ENCODE assay signal across 8 cellular contexts in the genomic region with DNA sequence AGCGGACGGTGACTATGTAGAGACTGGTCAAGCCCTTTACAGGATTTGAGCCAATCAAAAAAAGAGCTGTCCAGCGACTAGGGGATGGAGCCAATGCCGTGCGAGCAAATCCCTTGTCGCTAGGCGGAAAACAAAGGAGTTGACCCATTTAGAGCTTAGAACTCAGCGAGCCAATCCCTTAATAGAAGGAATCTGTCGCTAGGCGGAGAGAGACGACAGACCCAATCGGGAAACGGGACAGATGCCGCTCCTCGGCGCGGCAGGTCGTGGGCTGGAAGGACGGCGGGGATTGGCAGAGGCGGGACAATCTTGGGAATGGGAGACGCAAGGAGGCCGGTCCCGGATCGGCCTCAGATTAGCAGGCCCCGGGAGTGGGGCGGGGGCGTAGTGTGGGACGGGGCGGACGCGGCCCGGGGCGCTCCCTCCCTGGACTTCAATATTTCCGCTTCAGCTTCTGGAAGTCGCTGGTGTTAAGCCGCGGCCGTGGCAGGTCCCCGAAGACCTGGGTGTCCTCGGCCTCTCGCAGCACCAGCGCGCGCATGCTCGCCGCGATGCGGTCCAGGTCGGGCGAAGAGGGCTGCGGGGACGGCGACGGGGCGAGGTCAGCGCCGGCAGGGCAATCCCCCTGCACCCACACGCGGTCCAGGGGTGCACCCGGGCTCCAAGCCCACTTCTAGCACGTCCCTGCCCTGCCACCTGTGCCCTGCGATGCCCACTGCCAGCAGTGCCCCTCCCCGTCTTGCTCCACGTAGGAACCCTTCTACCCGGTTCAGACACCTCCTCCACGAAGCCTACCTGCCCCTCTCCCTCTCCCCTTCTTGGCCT. TPM values are rescaled to one million over a fixed set of nuclear protein-coding genes. Genes with fewer than 3 reads are reported as not detected.
DNase-seq lines count a peak whose midpoint lies in the region; ATAC-seq and TF ChIP-seq lines count a peak whose summit lies in the region.

No MANE protein-coding gene starts in this region.

- POLR2A ChIA-PET in GM10248 (lab: Yijun Ruan, JAX) = interaction anchor here (0.6 to 1.3 kb wide), 8 partner anchors 11 to 485 kb away, joined by 3 to 11 read pairs (median 4); a partner anchor contains a TSS

- peak overlapping the region; percentile 85 to 96 for H3K27ac ChIP-seq in testis

- DNase-seq in GM10248 (ENCODE audit: extremely low spot score) = peak; percentile 89
- peak; percentile 98 for DNase-seq in NCI-H1092 treated with DMSO at 0.1 percent for 48 hours (lab: John Stamatoyannopoulos, UW)
- DNase-seq in glomerular visceral epithelial cell (ENCODE audit: extremely low spot score) = peak; percentile 100
- DNase-seq in occipital lobe (lab: John Stamatoyannopoulos, UW) = peak; percentile 98
- peak; percentile 97 for DNase-seq in testis

- CTCF ChIA-PET in GM10248 (lab: Yijun Ruan, JAX) = interaction anchor here (0.9 to 1.3 kb wide), 2 partner anchors 189 to 193 kb away, joined by 3 to 4 read pairs; a partner anchor contains a TSS

- H3K4me1 ChIP-seq in testis = peaks cover 42% of the 10 kb centered on the region

- peak; percentile 75 for ATAC-seq in HG02610 (IDR thresholded peaks at IDR 0.05; ENCODE audit: unreplicated experiment)
- peak; percentile 81 for ATAC-seq in SK-N-SH treated with all-trans-retinoic acid at 6 μM for 48 hours

- H3K9me3 Mint-ChIP-seq in activated naive CD8-positive, alpha-beta T cell (ENCODE audit: low read depth) = no peaks in the 10 kb centered on the region

- no peak for TF ChIP-seq CTCF in GM10248 (IDR thresholded peaks at IDR 0.05; ENCODE audit: control extremely low read depth, extremely low read depth, low read depth, missing control alignments)
- peak in 2 of 3 experiments; percentile 39 for TF ChIP-seq CTCF in testis (IDR thresholded peaks at IDR 0.05)

- peak overlapping the region; percentile 56 to 63 for H3K4me3 ChIP-seq in testis

- WGBS in testis, 2 donors = 0 to 1% methylated on average over 15 to 67 of the region's 67 CpGs

- peaks cover 38% of the 10 kb centered on the region for H3K4me1 Mint-ChIP-seq in activated naive CD8-positive, alpha-beta T cell (ENCODE audit: low read depth)

- no peaks in the 10 kb centered on the region for H3K9me3 ChIP-seq in testis

- intact Hi-C loops in testis (cut with DNase I; ENCODE audit: low total_unique reads) = no loop called here

- H3K27ac Mint-ChIP-seq in activated naive CD8-positive, alpha-beta T cell = peak overlapping the region; percentile 87

- no peaks in the 10 kb centered on the region for H3K36me3 ChIP-seq in testis (ENCODE audit: low read depth, missing control alignments)

- TF ChIP-seq POLR2A in testis (IDR thresholded peaks at IDR 0.05) = peak; percentile 9

- no peaks in the 10 kb centered on the region for H3K36me3 Mint-ChIP-seq in activated naive CD8-positive, alpha-beta T cell

- H3K27me3 ChIP-seq in testis = no peaks in the 10 kb centered on the region

- H3K4me3 Mint-ChIP-seq in activated naive CD8-positive, alpha-beta T cell = peak overlapping the region; percentile 84

- no peaks in the 10 kb centered on the region for H3K27me3 Mint-ChIP-seq in activated naive CD8-positive, alpha-beta T cell

TF ChIP-seq in SK-N-SH treated with all-trans-retinoic acid at 6 μM for 48 hours, 23 proteins besides CTCF, POLR2A, EP300 and RAD21:
- TF ChIP-seq OSR1 (CRISPR knock-in tag; IDR thresholded peaks at IDR 0.05) (no peak), BACH2 (CRISPR knock-in tag; IDR thresholded peaks at IDR 0.05; ENCODE audit: borderline replicate concordance) (no peak), ARNTL (CRISPR knock-in tag; IDR thresholded peaks at IDR 0.05; ENCODE audit: borderline replicate concordance, low read depth) (no peak), RARB (CRISPR knock-in tag; IDR thresholded peaks at IDR 0.05) (no peak), SNAI2 (CRISPR knock-in tag; IDR thresholded peaks at IDR 0.05) (no peak), ESRRG (CRISPR knock-in tag; IDR thresholded peaks at IDR 0.05) (no peak), ZNF70 (CRISPR knock-in tag; IDR thresholded peaks at IDR 0.05) (no peak), ZNF565 (CRISPR knock-in tag; conservative IDR thresholded peaks at IDR 0.05; ENCODE audit: low read depth) (no peak)
- TF ChIP-seq, protein P1, sequence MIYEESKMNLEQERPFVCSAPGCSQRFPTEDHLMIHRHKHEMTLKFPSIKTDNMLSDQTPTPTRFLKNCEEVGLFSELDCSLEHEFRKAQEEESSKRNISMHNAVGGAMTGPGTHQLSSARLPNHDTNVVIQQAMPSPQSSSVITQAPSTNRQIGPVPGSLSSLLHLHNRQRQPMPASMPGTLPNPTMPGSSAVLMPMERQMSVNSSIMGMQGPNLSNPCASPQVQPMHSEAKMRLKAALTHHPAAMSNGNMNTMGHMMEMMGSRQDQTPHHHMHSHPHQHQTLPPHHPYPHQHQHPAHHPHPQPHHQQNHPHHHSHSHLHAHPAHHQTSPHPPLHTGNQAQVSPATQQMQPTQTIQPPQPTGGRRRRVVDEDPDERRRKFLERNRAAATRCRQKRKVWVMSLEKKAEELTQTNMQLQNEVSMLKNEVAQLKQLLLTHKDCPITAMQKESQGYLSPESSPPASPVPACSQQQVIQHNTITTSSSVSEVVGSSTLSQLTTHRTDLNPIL (CRISPR knock-in tag; IDR thresholded peaks at IDR 0.05; ENCODE audit: low read depth) = no peak
- TF ChIP-seq, protein P2, sequence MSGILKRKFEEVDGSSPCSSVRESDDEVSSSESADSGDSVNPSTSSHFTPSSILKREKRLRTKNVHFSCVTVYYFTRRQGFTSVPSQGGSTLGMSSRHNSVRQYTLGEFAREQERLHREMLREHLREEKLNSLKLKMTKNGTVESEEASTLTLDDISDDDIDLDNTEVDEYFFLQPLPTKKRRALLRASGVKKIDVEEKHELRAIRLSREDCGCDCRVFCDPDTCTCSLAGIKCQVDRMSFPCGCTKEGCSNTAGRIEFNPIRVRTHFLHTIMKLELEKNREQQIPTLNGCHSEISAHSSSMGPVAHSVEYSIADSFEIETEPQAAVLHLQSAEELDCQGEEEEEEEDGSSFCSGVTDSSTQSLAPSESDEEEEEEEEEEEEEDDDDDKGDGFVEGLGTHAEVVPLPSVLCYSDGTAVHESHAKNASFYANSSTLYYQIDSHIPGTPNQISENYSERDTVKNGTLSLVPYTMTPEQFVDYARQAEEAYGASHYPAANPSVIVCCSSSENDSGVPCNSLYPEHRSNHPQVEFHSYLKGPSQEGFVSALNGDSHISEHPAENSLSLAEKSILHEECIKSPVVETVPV (CRISPR knock-in tag; IDR thresholded peaks at IDR 0.05) = no peak
- TF ChIP-seq, protein P3, sequence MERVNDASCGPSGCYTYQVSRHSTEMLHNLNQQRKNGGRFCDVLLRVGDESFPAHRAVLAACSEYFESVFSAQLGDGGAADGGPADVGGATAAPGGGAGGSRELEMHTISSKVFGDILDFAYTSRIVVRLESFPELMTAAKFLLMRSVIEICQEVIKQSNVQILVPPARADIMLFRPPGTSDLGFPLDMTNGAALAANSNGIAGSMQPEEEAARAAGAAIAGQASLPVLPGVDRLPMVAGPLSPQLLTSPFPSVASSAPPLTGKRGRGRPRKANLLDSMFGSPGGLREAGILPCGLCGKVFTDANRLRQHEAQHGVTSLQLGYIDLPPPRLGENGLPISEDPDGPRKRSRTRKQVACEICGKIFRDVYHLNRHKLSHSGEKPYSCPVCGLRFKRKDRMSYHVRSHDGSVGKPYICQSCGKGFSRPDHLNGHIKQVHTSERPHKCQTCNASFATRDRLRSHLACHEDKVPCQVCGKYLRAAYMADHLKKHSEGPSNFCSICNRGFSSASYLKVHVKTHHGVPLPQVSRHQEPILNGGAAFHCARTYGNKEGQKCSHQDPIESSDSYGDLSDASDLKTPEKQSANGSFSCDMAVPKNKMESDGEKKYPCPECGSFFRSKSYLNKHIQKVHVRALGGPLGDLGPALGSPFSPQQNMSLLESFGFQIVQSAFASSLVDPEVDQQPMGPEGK (CRISPR knock-in tag; IDR thresholded peaks at IDR 0.05; ENCODE audit: borderline replicate concordance) = no peak

RNA-seq across cellular contexts. Expression of a gene that starts 2.3 kb away (rescaled TPM):
- total RNA-seq in occipital lobe (24.0 TPM), testis (100 to 1,000 TPM; 110 to 125 TPM)
- 45.5 TPM for polyA plus RNA-seq in testis (ENCODE audit: insufficient read depth, low read depth, low replicate concordance)

RNA-seq across cellular contexts. Expression of a gene that starts 7.5 kb away (rescaled TPM):
- total RNA-seq in occipital lobe (3.9 TPM), testis (10 to 100 TPM; 35.0 to 35.7 TPM)
- 42.8 TPM for polyA plus RNA-seq in testis (ENCODE audit: insufficient read depth, low read depth, low replicate concordance)

RNA-seq across cellular contexts. Expression of a gene that starts 7.8 kb away (rescaled TPM):
- total RNA-seq in occipital lobe (6.1 TPM), testis (10 to 100 TPM; 47.2 to 49.1 TPM)
- polyA plus RNA-seq in testis (ENCODE audit: insufficient read depth, low read depth, low replicate concordance) = 31.1 TPM

RNA-seq across cellular contexts. Expression of a gene that starts 18.7 kb away (rescaled TPM):
- total RNA-seq in occipital lobe = 99.2 TPM
- total RNA-seq in testis = 100 to 1,000 TPM; 257 to 260 TPM
- polyA plus RNA-seq in testis (ENCODE audit: insufficient read depth, low read depth, low replicate concordance) = 235 TPM

RNA-seq across cellular contexts. Expression of a gene that starts 27.0 kb away (rescaled TPM):
- total RNA-seq in occipital lobe (not detected), testis (10 to 100 TPM; 17.1 to 20.4 TPM)
- polyA plus RNA-seq in testis (ENCODE audit: insufficient read depth, low read depth, low replicate concordance) = 61.9 TPM

Comparison
In these comparisons a context has a peak if more than half of its experiments do, and no peak if none do; other contexts are left out.
1. Peak in every context shown above with its lines: DNase-seq, ATAC-seq, H3K4me3 ChIP-seq and H3K27ac ChIP-seq.